Comparison of ENCODE assay signal across 12 cellular contexts in genomic region chr6:36822506-36823269, GRCh38. TPM values are rescaled to one million over a fixed set of nuclear protein-coding genes. Genes with fewer than 3 reads are reported as not detected.
DNase-seq lines count a peak whose midpoint lies in the region; ATAC-seq, FAIRE-seq and TF ChIP-seq lines count a peak whose summit lies in the region.
"Had no signal": no experiment of that assay in that cellular context is flagged by ENCODE, and none has a peak within 500 bp of the region (broad histone marks: within the 10 kb centered on the region; RNA-seq: fewer than 3 reads in every experiment).

No MANE protein-coding gene starts in this region.

- H2AK5ac ChIP-seq in IMR-90 (ENCODE audit: low read depth, low read length), result peak overlapping the region; percentile 38; the same call in 1 of the 2 replicates

- no peak overlapping the region for H4K5ac ChIP-seq in IMR-90 (ENCODE audit: low read depth, low read length)

- H3K4me3 ChIP-seq in IMR-90 (ENCODE audit: insufficient read depth, low read depth, low read length), result no peak overlapping the region
- H3K4me3 ChIP-seq in left ventricle myocardium inferior, result no peak overlapping the region

- FAIRE-seq in HTR-8/SVneo (lab: Jason Lieb, UNC), result no peak

- peaks cover 10% of the 10 kb centered on the region for H3K4me1 ChIP-seq in IMR-90 (ENCODE audit: control insufficient read depth, insufficient read depth, low read length)
- H3K4me1 ChIP-seq in left ventricle myocardium inferior, result peaks cover 69% of the 10 kb centered on the region

- H3K9ac ChIP-seq in IMR-90 (ENCODE audit: low read depth, low read length), result no peak overlapping the region
- H3K9ac ChIP-seq: SK-N-SH had no signal

- H3K79me1 ChIP-seq in IMR-90 (ENCODE audit: low read depth in 1 of 2, low read length in 2 of 2), result no peaks in the 10 kb centered on the region

- POLR2A ChIA-PET in IMR-90 (lab: Charles Lee; ENCODE audit: unreplicated experiment), result no interaction called here

- BruUV-seq in IMR-90 (replicated peaks; lab: Mats Ljungman, UMichigan), result no TSS peak

- H3K4me3 Mint-ChIP-seq in brain, result peak overlapping the region in 1 of 5 experiments; percentile 4

- CTCF ChIA-PET in IMR-90 (lab: Yijun Ruan, JAX), result no interaction called here

- TF ChIP-seq CTCF in IMR-90 (conservative IDR thresholded peaks at IDR 0.05; ENCODE audit: low read depth, low read length), result no peak
- no peak for TF ChIP-seq CTCF in brain (conservative IDR thresholded peaks at IDR 0.05)
- no peak for TF ChIP-seq CTCF in left ventricle myocardium inferior (IDR thresholded peaks at IDR 0.05; ENCODE audit: borderline replicate concordance)

- TF ChIP-seq POLR2A in IMR-90 (IDR thresholded peaks at IDR 0.05; ENCODE audit: low read depth, low read length), result no peak

- peaks cover 7% of the 10 kb centered on the region for H3K36me3 Mint-ChIP-seq in brain

- H3K27ac ChIP-seq in IMR-90 (ENCODE audit: insufficient read depth, low read length), result no peak overlapping the region
- peak overlapping the region; percentile 73 for H3K27ac ChIP-seq in left ventricle myocardium inferior (replicated peaks)

- H3K36me3 ChIP-seq in IMR-90 (ENCODE audit: control insufficient read depth, insufficient read depth, low read length) (no peaks in the 10 kb centered on the region), left ventricle myocardium inferior (no peaks in the 10 kb centered on the region)

- no peak overlapping the region for H3K14ac ChIP-seq in IMR-90 (replicated peaks; ENCODE audit: low read depth, low read length)

- H2AFZ ChIP-seq in IMR-90 (replicated peaks; ENCODE audit: low read length, poor library complexity), result peak overlapping the region; percentile 5

- H2BK5ac ChIP-seq in IMR-90 (ENCODE audit: low read depth, low read length, poor library complexity, severe bottlenecking), result no peak overlapping the region

- ATAC-seq in IMR-90 (ENCODE audit: low read depth) (no peak), HG03457 (IDR thresholded peaks at IDR 0.05; ENCODE audit: unreplicated experiment) (no peak), GM18861 (IDR thresholded peaks at IDR 0.05; ENCODE audit: unreplicated experiment) (no peak)

- intact Hi-C loops in IMR-90 (cut with micrococcal nuclease), result no loop called here
- intact Hi-C loops in left ventricle myocardium inferior (cut with micrococcal nuclease), result no loop called here

- no peaks in the 10 kb centered on the region for H4K20me1 ChIP-seq in IMR-90 (ENCODE audit: insufficient read depth, low read length)

- H2BK15ac ChIP-seq in IMR-90 (ENCODE audit: low read depth, low read length), result no peak overlapping the region

- H3K9me3 ChIP-seq in IMR-90 (ENCODE audit: control insufficient read depth, insufficient read depth, low read length), result no peaks in the 10 kb centered on the region
- H3K9me3 ChIP-seq in left ventricle myocardium inferior (replicated peaks), result no peaks in the 10 kb centered on the region
- H3K9me3 ChIP-seq: SK-N-SH had no signal

- no peak overlapping the region for H3K23ac ChIP-seq in IMR-90 (ENCODE audit: low read depth, low read length)

- no peak overlapping the region for H3K4ac ChIP-seq in IMR-90 (ENCODE audit: low read depth, low read length)

- DNase-seq in IMR-90 (no peak), left ventricle myocardium inferior (no peak), renal cortical epithelial cell (ENCODE audit: low read depth) (peak; percentile 73), HTR-8/SVneo (ENCODE audit: insufficient read length, low spot score) (no peak)
- no peak for DNase-seq in activated CD8-positive, alpha-beta memory T cell treated with anti-CD3 and anti-CD28 coated beads for 24 hours
- DNase-seq: DMS153, posterior cingulate gyrus, SK-N-SH had no signal

- dilution Hi-C loops in IMR-90 (cut with HindIII; ENCODE audit: low sequenced_read_pairs, unreplicated experiment), result no loop called here

- H2BK120ac ChIP-seq in IMR-90 (ENCODE audit: low read depth, low read length), result no peak overlapping the region

- no peak overlapping the region for H3K56ac ChIP-seq in IMR-90 (ENCODE audit: extremely low read depth, insufficient read depth, low read length)

- H3K9me3 Mint-ChIP-seq in brain, result peaks cover 0 to 2% (median 0%) of the 10 kb centered on the region in 5 experiments

- H3K27me3 ChIP-seq in IMR-90 (ENCODE audit: control insufficient read depth, insufficient read depth, low read length) (peaks cover 3% of the 10 kb centered on the region; the same call in 1 of the 2 replicates), left ventricle myocardium inferior (ENCODE audit: low read depth) (no peaks in the 10 kb centered on the region)

- H3K9me1 ChIP-seq in IMR-90 (ENCODE audit: insufficient read depth, low read length), result peaks cover 5% of the 10 kb centered on the region; the same call in 1 of the 2 replicates

- 78% methylated on average over 11 of the region's 19 CpGs; no CpG with 5 or more reads in 1 of the 2 experiments for WGBS in IMR-90 (ENCODE audit: extremely low coverage in 2 of 2, insufficient read length in 1 of 2), 2 experiments

- H2BK20ac ChIP-seq in IMR-90 (ENCODE audit: low read depth, low read length), result no peak overlapping the region

- in situ Hi-C loops in IMR-90 (cut with MboI; ENCODE audit: low sequenced_read_pairs), result no loop called here

- no peak for TF ChIP-seq RAD21 in IMR-90 (IDR thresholded peaks at IDR 0.05; ENCODE audit: low read length)

- no peak overlapping the region for H4K8ac ChIP-seq in IMR-90 (ENCODE audit: low read depth in 2 of 2, low read length in 2 of 2)

- H3K4me2 ChIP-seq in IMR-90 (ENCODE audit: low read depth, low read length), result no peak overlapping the region
- H3K4me2 ChIP-seq: SK-N-SH had no signal

- peaks cover 77% of the 10 kb centered on the region for H3K4me1 Mint-ChIP-seq in brain

- H2AK9ac ChIP-seq in IMR-90 (replicated peaks; ENCODE audit: low read depth, low read length, poor library complexity), result no peak overlapping the region

- no peak overlapping the region for H3K18ac ChIP-seq in IMR-90 (ENCODE audit: low read depth, low read length)

- H3K27me3 Mint-ChIP-seq in brain, result peaks cover 2% of the 10 kb centered on the region

- peak overlapping the region in 3 of 5 experiments; percentile 27 to 91 (median 64) for H3K27ac Mint-ChIP-seq in brain

- no peak overlapping the region for H4K91ac ChIP-seq in IMR-90 (ENCODE audit: insufficient read depth, low read depth, low read length)

TF ChIP-seq in IMR-90, 13 proteins besides CTCF, POLR2A, EP300 and RAD21:
- no peak for TF ChIP-seq BHLHE40 (IDR thresholded peaks at IDR 0.05; ENCODE audit: low read depth, low read length)
- TF ChIP-seq RCOR1 (IDR thresholded peaks at IDR 0.05; ENCODE audit: insufficient replicate concordance, low read length), result no peak
- TF ChIP-seq USF2 (IDR thresholded peaks at IDR 0.05; ENCODE audit: low read depth, low read length), result no peak
- no peak for TF ChIP-seq CEBPB (IDR thresholded peaks at IDR 0.05; ENCODE audit: low read depth, low read length)
- TF ChIP-seq RFX5 (IDR thresholded peaks at IDR 0.05; ENCODE audit: low read depth, low read length), result no peak
- TF ChIP-seq FOS (IDR thresholded peaks at IDR 0.05; ENCODE audit: low read depth, low read length), result no peak
- TF ChIP-seq SMC3 (IDR thresholded peaks at IDR 0.05; ENCODE audit: low read depth, low read length), result no peak
- no peak for TF ChIP-seq MAFK (IDR thresholded peaks at IDR 0.05; ENCODE audit: low read depth, low read length)
- TF ChIP-seq NFE2L2 (IDR thresholded peaks at IDR 0.05; ENCODE audit: low read depth, low read length), result no peak
- TF ChIP-seq MXI1 (IDR thresholded peaks at IDR 0.05; ENCODE audit: borderline replicate concordance, low read depth, low read length), result no peak
- no peak for TF ChIP-seq ELK1 (IDR thresholded peaks at IDR 0.05; ENCODE audit: borderline replicate concordance, low read depth, low read length)
- TF ChIP-seq MAZ (IDR thresholded peaks at IDR 0.05; ENCODE audit: borderline replicate concordance, low read depth, low read length), result no peak
TF ChIP-seq in IMR-90: peak in this region for 0.

RNA-seq across cellular contexts. Expression of gene CPNE5, which starts 16.6 kb away (rescaled TPM):
- total RNA-seq in IMR-90 (2012; rRNA removed) (not detected in 2 replicates), left ventricle myocardium inferior (26.5 TPM), renal cortical epithelial cell (0.15 and 0.17 TPM in 2 replicates)
- polyA plus RNA-seq in IMR-90 (2012; rRNA removed) (0.07 and 0.10 TPM in 2 replicates), brain (ENCODE audit: insufficient read depth, low read depth, low replicate concordance) (22.9 TPM)
- polyA plus RNA-seq in IMR-90 (2012; cell fraction: cytosol; rRNA removed), result 0.03 and 0.05 TPM in 2 replicates
- 0.10 and 0.36 TPM in 2 replicates for polyA plus RNA-seq in IMR-90 (2012; cell fraction: nucleus; rRNA removed; ENCODE audit: low replicate concordance)
- total RNA-seq: fibroblast of lung had no signal

RNA-seq across cellular contexts. Expression of gene PPIL1, which starts 51.9 kb away (rescaled TPM):
- 50.5 and 58.4 TPM in 2 replicates for total RNA-seq in IMR-90 (2012; rRNA removed)
- polyA plus RNA-seq in IMR-90 (2012; rRNA removed), result 25.9 and 28.4 TPM in 2 replicates
- polyA plus RNA-seq in IMR-90 (2012; cell fraction: cytosol; rRNA removed), result 14.4 and 17.5 TPM in 2 replicates
- polyA plus RNA-seq in IMR-90 (2012; cell fraction: nucleus; rRNA removed; ENCODE audit: low replicate concordance), result 2.7 and 7.9 TPM in 2 replicates
- polyA plus RNA-seq in brain (ENCODE audit: insufficient read depth, low read depth, low replicate concordance), result 36.9 TPM
- 69.1 TPM for total RNA-seq in left ventricle myocardium inferior
- 29.6 and 50.5 TPM in 2 replicates for total RNA-seq in renal cortical epithelial cell

Comparison
In these comparisons a context has a peak if more than half of its experiments do, and no peak if none do; other contexts are left out.
1. RNA of gene CPNE5, which starts 16.6 kb away (total RNA-seq): 26.5 TPM in left ventricle myocardium inferior (single experiment); 0.15 to 0.17 TPM in renal cortical epithelial cell and not detected in IMR-90; every median in the first group is over 10 times any median in the second.